Comparison of ENCODE assay signal across 7 cellular contexts in genomic region chr3:101725192-101725889, GRCh38. TPM values are rescaled to one million over a fixed set of nuclear protein-coding genes. Genes with fewer than 3 reads are reported as not detected.
A peak's percentile ranks its signal among the peaks of the same experiment; 100 is the strongest.
DNase-seq lines count a peak whose midpoint lies in the region; ATAC-seq, FAIRE-seq and TF ChIP-seq lines count a peak whose summit lies in the region.

No MANE protein-coding gene starts in this region.

- ATAC-seq in HG02571 (IDR thresholded peaks at IDR 0.05; ENCODE audit: unreplicated experiment) (peak; percentile 18), memory B cell (ENCODE audit: low read depth) (peak; percentile 9), thoracic aorta (ENCODE audit: insufficient number of reproducible peaks, low FRiP score, low read depth) (no peak)

- no peak for TF ChIP-seq POLR2A in GM12891 (IDR thresholded peaks at IDR 0.05; ENCODE audit: low read depth, low read length)

- H3K27me3 Mint-ChIP-seq in memory B cell = no peaks in the 10 kb centered on the region

- H3K9me3 ChIP-seq in effector memory CD4-positive, alpha-beta T cell (ENCODE audit: control insufficient read depth, low read length) = no peaks in the 10 kb centered on the region
- no peaks in the 10 kb centered on the region for H3K9me3 ChIP-seq in thoracic aorta

- peaks cover 17% of the 10 kb centered on the region for H3K4me1 ChIP-seq in effector memory CD4-positive, alpha-beta T cell (ENCODE audit: control insufficient read depth, insufficient read depth, low read length, poor library complexity, severe bottlenecking)
- peaks cover 2 to 15% of the 10 kb centered on the region in 2 donors for H3K4me1 ChIP-seq in thoracic aorta (ENCODE audit: control insufficient read depth in 1 of 2, low read depth in 2 of 2)

- H3K27ac ChIP-seq in effector memory CD4-positive, alpha-beta T cell (ENCODE audit: insufficient read depth, low read length, poor library complexity, severe bottlenecking) = peak overlapping the region; percentile 69
- H3K27ac ChIP-seq in thoracic aorta = peak overlapping the region; percentile 59 to 64

- no peak for TF ChIP-seq CTCF in thoracic aorta (IDR thresholded peaks at IDR 0.05)

- H3K27me3 ChIP-seq in effector memory CD4-positive, alpha-beta T cell (replicated peaks; ENCODE audit: control insufficient read depth, insufficient read depth, low read length, poor library complexity, severe bottlenecking) = no peaks in the 10 kb centered on the region
- no peaks in the 10 kb centered on the region for H3K27me3 ChIP-seq in thoracic aorta (replicated peaks; ENCODE audit: insufficient read depth)

- H3K4me3 Mint-ChIP-seq in memory B cell = peak overlapping the region; percentile 98

- peaks cover 8% of the 10 kb centered on the region for H3K36me3 Mint-ChIP-seq in memory B cell

- H3K4me3 ChIP-seq in effector memory CD4-positive, alpha-beta T cell (ENCODE audit: insufficient read depth, low read depth, low read length, poor library complexity, severe bottlenecking) = peak overlapping the region; percentile 98
- peak overlapping the region; percentile 88 for H3K4me3 ChIP-seq in thoracic aorta

- DNase-seq in GM12891 (ENCODE audit: insufficient read length, low spot score) = no peak
- peak; percentile 26 for DNase-seq in NCI-H128 (lab: John Stamatoyannopoulos, UW; ENCODE audit: unreplicated experiment)
- peak; percentile 19 for DNase-seq in activated CD4-positive, alpha-beta T cell treated with anti-CD3 and anti-CD28 coated beads, Interleukin-2, amount 50 U/mL, for 1 hour
- DNase-seq in effector memory CD4-positive, alpha-beta T cell = peak in 1 of 3 donors; percentile 6
- DNase-seq in memory B cell (ENCODE audit: low spot score in 2 of 2) = peak in 1 of 2 donors; percentile 8
- DNase-seq in thoracic aorta (ENCODE audit: low spot score) = no peak

- peak overlapping the region; percentile 92 for H3K27ac Mint-ChIP-seq in memory B cell

- peaks cover 14% of the 10 kb centered on the region for H3K4me1 Mint-ChIP-seq in memory B cell

- peaks cover 8% of the 10 kb centered on the region for H3K36me3 ChIP-seq in effector memory CD4-positive, alpha-beta T cell (ENCODE audit: control insufficient read depth, insufficient read depth, low read length)
- H3K36me3 ChIP-seq in thoracic aorta = no peaks in the 10 kb centered on the region

- H3K9me3 Mint-ChIP-seq in memory B cell = peaks cover 3% of the 10 kb centered on the region

- FAIRE-seq in GM12891 (lab: Jason Lieb, UNC) = peak; percentile 35

TF ChIP-seq in GM12891, 5 proteins besides CTCF, POLR2A, EP300 and RAD21:
- no peak for TF ChIP-seq POU2F2 (IDR thresholded peaks at IDR 0.05; ENCODE audit: low read depth, low read length)
- no peak for TF ChIP-seq POLR2AphosphoS5 (IDR thresholded peaks at IDR 0.05; ENCODE audit: low read depth, low read length)
- no peak for TF ChIP-seq SPI1 (IDR thresholded peaks at IDR 0.05; ENCODE audit: low read depth, low read length)
- no peak; the same call in 1 of the 2 replicates for TF ChIP-seq TAF1 (IDR thresholded peaks at IDR 0.05; ENCODE audit: low read depth, low read length)
- no peak for TF ChIP-seq PAX5 (IDR thresholded peaks at IDR 0.05; ENCODE audit: insufficient read depth, low read length, severe bottlenecking)
TF ChIP-seq in GM12891: peak in this region for 0.

RNA-seq across cellular contexts. Expression of gene CEP97, which starts 0.9 kb away (rescaled TPM):
- 3.2 TPM for polyA plus RNA-seq in GM12891 (2012; ENCODE audit: low read depth, missing spikeins)
- 10 to 100 TPM in 1 of 2 donors, 1 to 10 TPM in 1; 4.7 to 20.1 TPM for total RNA-seq in thoracic aorta

RNA-seq across cellular contexts. Expression of gene RPL24, which starts 38.8 kb away (rescaled TPM):
- 4,162 TPM for polyA plus RNA-seq in GM12891 (2012; ENCODE audit: low read depth, missing spikeins)
- 100 to 1,000 TPM; 633 to 750 TPM for total RNA-seq in thoracic aorta

RNA-seq across cellular contexts. Expression of gene ZBTB11, which starts 48.4 kb away (rescaled TPM):
- 6.4 TPM for polyA plus RNA-seq in GM12891 (2012; ENCODE audit: low read depth, missing spikeins)
- total RNA-seq in thoracic aorta = 10 to 100 TPM; 17.7 to 26.6 TPM

RNA-seq across cellular contexts. Expression of gene NXPE3, which starts 53.7 kb away (rescaled TPM):
- polyA plus RNA-seq in GM12891 (2012; ENCODE audit: low read depth, missing spikeins) = 2.8 TPM
- 10 to 100 TPM; 15.7 to 30.7 TPM for total RNA-seq in thoracic aorta

Comparison
In these comparisons a context has a peak if more than half of its experiments do, and no peak if none do; other contexts are left out.
1. DNase-seq: peak in NCI-H128 (single experiment) and activated CD4-positive, alpha-beta T cell treated with anti-CD3 and anti-CD28 coated beads, Interleukin-2, amount 50 U/mL, for 1 hour (single experiment); none in GM12891 (single experiment) and thoracic aorta (single experiment).